Comparison of ENCODE assay signal across 1 cellular context in the genomic region with DNA sequence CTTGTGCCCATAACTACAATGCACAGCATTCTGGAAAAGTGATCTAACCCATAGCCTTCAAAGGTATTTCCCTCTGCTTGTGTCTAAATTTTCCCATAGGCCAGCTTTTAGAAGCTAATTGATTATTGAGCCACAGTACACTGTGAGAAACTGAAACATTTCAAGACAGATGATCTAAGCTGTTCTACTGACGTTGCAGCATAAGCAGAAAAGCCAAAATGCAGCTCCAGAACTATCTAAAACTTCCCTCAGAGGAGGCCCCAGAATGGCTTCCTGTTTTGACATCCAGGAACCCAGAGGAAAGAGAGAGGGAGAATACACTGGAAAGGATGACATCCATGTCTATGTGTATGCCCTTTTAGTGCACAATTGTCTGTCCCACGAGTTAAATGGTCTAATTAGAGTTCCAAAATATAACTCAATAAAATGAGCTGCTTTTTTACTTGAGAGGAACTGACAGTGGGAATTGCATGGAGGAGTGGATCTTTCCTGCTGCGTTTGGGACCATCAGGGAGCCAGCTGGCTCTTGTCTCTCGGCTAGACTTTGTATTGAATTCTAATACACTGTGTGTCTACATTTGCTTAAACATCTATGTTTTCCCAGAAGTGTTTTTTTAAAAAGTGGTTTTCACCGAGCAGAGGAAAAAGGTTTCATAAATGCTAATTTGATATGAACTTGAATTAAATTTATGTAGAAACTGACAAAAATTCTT.
TF ChIP-seq lines count a peak whose summit lies in the region.

No MANE protein-coding gene starts in this region.

TF ChIP-seq in GM23338, 12 proteins besides CTCF, POLR2A, EP300 and RAD21 (continued from another document):
- TF ChIP-seq ZNF462 (CRISPR knock-in tag; IDR thresholded peaks at IDR 0.05) (no peak), NANOG (IDR thresholded peaks at IDR 0.05; ENCODE audit: borderline replicate concordance) (no peak), CREB1 (CRISPR knock-in tag; IDR thresholded peaks at IDR 0.05; ENCODE audit: low read depth) (no peak), ZNF331 (CRISPR knock-in tag; IDR thresholded peaks at IDR 0.05; ENCODE audit: low read depth) (no peak), POLR2AphosphoS5 (IDR thresholded peaks at IDR 0.05; ENCODE audit: low read depth) (no peak), EZH2phosphoT487 (IDR thresholded peaks at IDR 0.05; ENCODE audit: unreplicated experiment) (no peak), JUNB (IDR thresholded peaks at IDR 0.05; ENCODE audit: unreplicated experiment) (no peak), REST (IDR thresholded peaks at IDR 0.05; ENCODE audit: unreplicated experiment) (no peak), STAT1 (IDR thresholded peaks at IDR 0.05; ENCODE audit: unreplicated experiment) (no peak)
- TF ChIP-seq, protein P1, sequence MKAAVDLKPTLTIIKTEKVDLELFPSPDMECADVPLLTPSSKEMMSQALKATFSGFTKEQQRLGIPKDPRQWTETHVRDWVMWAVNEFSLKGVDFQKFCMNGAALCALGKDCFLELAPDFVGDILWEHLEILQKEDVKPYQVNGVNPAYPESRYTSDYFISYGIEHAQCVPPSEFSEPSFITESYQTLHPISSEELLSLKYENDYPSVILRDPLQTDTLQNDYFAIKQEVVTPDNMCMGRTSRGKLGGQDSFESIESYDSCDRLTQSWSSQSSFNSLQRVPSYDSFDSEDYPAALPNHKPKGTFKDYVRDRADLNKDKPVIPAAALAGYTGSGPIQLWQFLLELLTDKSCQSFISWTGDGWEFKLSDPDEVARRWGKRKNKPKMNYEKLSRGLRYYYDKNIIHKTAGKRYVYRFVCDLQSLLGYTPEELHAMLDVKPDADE (IDR thresholded peaks at IDR 0.05), result no peak
